In genomic region chr1:46223055-46223454, GRCh38 we compare ENCODE assay signal across 14 cellular contexts. TPM values are rescaled to one million over a fixed set of nuclear protein-coding genes. Genes with fewer than 3 reads are reported as not detected.
DNase-seq lines count a peak whose midpoint lies in the region; ATAC-seq, FAIRE-seq and TF ChIP-seq lines count a peak whose summit lies in the region.
"Not testable (repeated sequence)": the region's sequence is repeated elsewhere in the genome, so short reads cannot be mapped to it uniquely, and the experiment has no call there.
"Had no signal": no experiment of that assay in that cellular context is flagged by ENCODE, and none has a peak within 500 bp of the region (broad histone marks: within the 10 kb centered on the region; RNA-seq: fewer than 3 reads in every experiment).

No MANE protein-coding gene starts in this region.

- not testable (repeated sequence) for H2BK12ac ChIP-seq in neuronal stem cell (ENCODE audit: low read length)

- 12% methylated on average over 11 of the region's 11 CpGs for WGBS in GM12878 (ENCODE audit: insufficient coverage, insufficient replicate concordance, low lambda C conversion rate, missing lambda C conversion rate)
- no CpG with 5 or more reads among the region's 11 CpGs for WGBS in neuronal stem cell (ENCODE audit: extremely low coverage in 2 of 2, insufficient read length in 2 of 2, insufficient replicate concordance in 1 of 2), 2 donors

- H4K20me1 ChIP-seq in OCI-LY1 (ENCODE audit: insufficient read depth, low read length); GM12878 (ENCODE audit: control insufficient read depth, insufficient read depth): not testable (repeated sequence)

- H3K18ac ChIP-seq in neuronal stem cell (ENCODE audit: low read length) = peak overlapping the region; percentile 58

- H3K27ac ChIP-seq in C4-2B = peak overlapping the region; percentile 18; the same call in 1 of the 2 replicates
- not testable (repeated sequence) for H3K27ac ChIP-seq in HEK293 (ENCODE audit: extremely low read depth, low read depth, low read length); OCI-LY1 (ENCODE audit: low read depth, low read length, poor library complexity, severe bottlenecking); GM12878 (ENCODE audit: control insufficient read depth, insufficient read depth); neuronal stem cell (replicated peaks; ENCODE audit: low read length)
- H3K27ac ChIP-seq in RWPE1 = peak overlapping the region; percentile 62
- H3K27ac ChIP-seq in dorsolateral prefrontal cortex = peak overlapping the region; percentile 73 to 100 (median 94)
- peak overlapping the region; percentile 98 for H3K27ac ChIP-seq in temporal lobe (ENCODE audit: low read depth, low read length)

- SMC1A ChIA-PET in GM12878 (lab: Charles Lee; ENCODE audit: uncharacterized antibody, unreplicated experiment) = interaction anchor here (0.8 to 5.9 kb wide), 20 partner anchors 9 to 189 kb away, joined by 3 to 52 read pairs (median 6); partner anchors contain the start of genes LURAP1, P3R3URF, RAD54L and TSPAN1

- CTCF ChIA-PET in HEK293 (lab: Yijun Ruan, JAX) (interaction anchor here (0.6 to 6.2 kb wide), 38 partner anchors 9 to 884 kb away, joined by 3 to 71 read pairs (median 6); partner anchors contain the start of genes LURAP1, NSUN4, P3R3URF and POMGNT1), RWPE1 (lab: Yijun Ruan, JAX) (interaction anchor here (0.6 to 2.0 kb wide), 22 partner anchors 9 to 537 kb away, joined by 3 to 26 read pairs (median 6); partner anchors contain the start of genes GPBP1L1, POMGNT1 and TSPAN1), GM12878 (lab: Yijun Ruan, JAX) (interaction anchor here (0.6 to 9.7 kb wide), 46 partner anchors 8 to 647 kb away, joined by 3 to 123 read pairs (median 5); partner anchors contain the start of genes GPBP1L1, LURAP1, POMGNT1 and RAD54L)

- not testable (repeated sequence) for H4K8ac ChIP-seq in neuronal stem cell (ENCODE audit: low read depth, low read length)

- not testable (repeated sequence) for H3K23ac ChIP-seq in neuronal stem cell (ENCODE audit: low read depth, low read length, poor library complexity)

- not testable (repeated sequence) for FAIRE-seq in GM12878 (lab: Jason Lieb, UNC)

- not testable (repeated sequence) for H2AFZ ChIP-seq in OCI-LY1 (ENCODE audit: low read length); neuronal stem cell (ENCODE audit: low read length)
- H2AFZ ChIP-seq in GM12878 (ENCODE audit: control insufficient read depth, low read depth, low read length) = peak overlapping the region; percentile 58

- not testable (repeated sequence) for H3K4me3 ChIP-seq in HEK293 (ENCODE audit: low read depth, low read length); OCI-LY1 (ENCODE audit: low read depth, low read length, poor library complexity, severe bottlenecking); GM12878; dorsolateral prefrontal cortex; neuronal stem cell (ENCODE audit: low read length in 2 of 2)

- RAD21 ChIA-PET in GM12878 (lab: Charles Lee; ENCODE audit: unreplicated experiment) = interaction anchor here (0.8 to 5.1 kb wide), 17 partner anchors 9 to 647 kb away, joined by 3 to 63 read pairs (median 5); partner anchors contain the start of genes P3R3URF, POMGNT1 and RAD54L

- H3K9me3 ChIP-seq in HEK293 (ENCODE audit: control insufficient read depth, insufficient read depth, low read depth, low read length); OCI-LY1 (ENCODE audit: low read length); GM12878 (replicated peaks; ENCODE audit: control insufficient read depth, insufficient read depth, low read length); neuronal stem cell (replicated peaks in 1 of 2; ENCODE audit: control insufficient read depth in 2 of 2, insufficient read depth in 1 of 2, low read depth in 1 of 2, low read length in 2 of 2): not testable (repeated sequence)

- H2BK15ac ChIP-seq in neuronal stem cell (ENCODE audit: low read length) = peak overlapping the region; percentile 24

- not testable (repeated sequence) for TF ChIP-seq RAD21 in GM12878 (IDR thresholded peaks at IDR 0.05; ENCODE audit: insufficient read depth, low read depth, low read length)

- H4K91ac ChIP-seq in neuronal stem cell (ENCODE audit: low read depth, low read length, poor library complexity) = not testable (repeated sequence)

- H3K14ac ChIP-seq in neuronal stem cell (ENCODE audit: low read length) = not testable (repeated sequence)

- not testable (repeated sequence) for H2BK5ac ChIP-seq in neuronal stem cell (ENCODE audit: low read length)

- not testable (repeated sequence) for H3K36me3 ChIP-seq in HEK293 (ENCODE audit: control insufficient read depth in 2 of 2, insufficient read depth in 1 of 2, low read length in 2 of 2); OCI-LY1 (ENCODE audit: insufficient read depth, low read length); GM12878 (ENCODE audit: control insufficient read depth in 2 of 2, insufficient read depth in 2 of 2, low read length in 1 of 2); neuronal stem cell (replicated peaks in 1 of 2; ENCODE audit: control insufficient read depth in 2 of 2, insufficient read depth in 2 of 2, low read length in 2 of 2)

- not testable (repeated sequence) for H3K9ac ChIP-seq in OCI-LY1 (ENCODE audit: low read length); GM12878 (ENCODE audit: control insufficient read depth, insufficient read depth, low read length); neuronal stem cell (ENCODE audit: low read depth, low read length, poor library complexity)

- peak overlapping the region; percentile 21 for H2AK5ac ChIP-seq in neuronal stem cell (ENCODE audit: low read depth, low read length)

- H3K79me1 ChIP-seq in neuronal stem cell (ENCODE audit: low read depth, low read length) = not testable (repeated sequence)

- TF ChIP-seq POLR2A in GM12878 (IDR thresholded peaks at IDR 0.05; ENCODE audit: low read depth, low read length) = not testable (repeated sequence)

- H3K9me2 ChIP-seq in OCI-LY1 (ENCODE audit: low read depth, low read length) = not testable (repeated sequence)

- peak overlapping the region; percentile 22; the same call in 1 of the 2 replicates for H3K4me2 ChIP-seq in OCI-LY1 (ENCODE audit: low read length)
- not testable (repeated sequence) for H3K4me2 ChIP-seq in GM12878 (ENCODE audit: control insufficient read depth, insufficient read depth); neuronal stem cell (ENCODE audit: insufficient read depth, low read length, poor library complexity, severe bottlenecking)

- not testable (repeated sequence) for H3K27me3 ChIP-seq in OCI-LY1 (ENCODE audit: insufficient read depth, low read length); GM12878 (replicated peaks in 1 of 2; ENCODE audit: control insufficient read depth in 2 of 2, insufficient read depth in 2 of 2, low read length in 1 of 2); dorsolateral prefrontal cortex; neuronal stem cell (ENCODE audit: control insufficient read depth in 3 of 3, insufficient read depth in 3 of 3, low read depth in 1 of 3, low read length in 3 of 3)

- H3K79me2 ChIP-seq in OCI-LY1 (ENCODE audit: insufficient read depth, low read length); GM12878 (ENCODE audit: control insufficient read depth, insufficient read depth, low read length): not testable (repeated sequence)

- not testable (repeated sequence) for BruUV-seq in GM12878 (replicated peaks; lab: Mats Ljungman, UMichigan)

- in situ Hi-C loops in GM12878 (cut with MboI) = not testable (repeated sequence)

- not testable (repeated sequence) for H3K4me1 ChIP-seq in HEK293 (ENCODE audit: control insufficient read depth, insufficient read depth, low read length); OCI-LY1 (ENCODE audit: insufficient read depth, low read length, severe bottlenecking); GM12878 (ENCODE audit: control insufficient read depth, insufficient read depth, low read length)
- peaks cover 26 to 28% of the 10 kb centered on the region in 2 donors for H3K4me1 ChIP-seq in neuronal stem cell (ENCODE audit: control insufficient read depth in 2 of 2, insufficient read depth in 1 of 2, low read depth in 1 of 2, low read length in 2 of 2)

- TF ChIP-seq EP300 in GM12878 (IDR thresholded peaks at IDR 0.05; ENCODE audit: borderline replicate concordance in 1 of 2, control insufficient read depth in 1 of 2, low read depth in 2 of 2, low read length in 2 of 2) = not testable (repeated sequence)

- POLR2A ChIA-PET in HEK293 (lab: Yijun Ruan, JAX) (interaction anchor here (0.5 to 1.3 kb wide), 7 partner anchors 9 to 540 kb away, joined by 3 to 7 read pairs (median 3); partner anchors contain the start of genes PIK3R3 and RAD54L), RWPE1 (lab: Yijun Ruan, JAX; ENCODE audit: low non-redundant PET) (interaction anchor here (1.0 kb wide), 1 partner anchor 28 kb away, joined by 4 read pairs; no protein-coding TSS in a partner anchor), GM12878 (lab: Charles Lee) (interaction anchor here (1.5 kb wide), 1 partner anchor 23 kb away, joined by 9 read pairs; no protein-coding TSS in a partner anchor)

- TF ChIP-seq CTCF in C4-2B (conservative IDR thresholded peaks at IDR 0.05); HEK293 (tag by site-specific recombination; IDR thresholded peaks at IDR 0.05); OCI-LY1 (IDR thresholded peaks at IDR 0.05; ENCODE audit: low read length); RWPE1 (conservative IDR thresholded peaks at IDR 0.05; ENCODE audit: low read depth); GM12878 (IDR thresholded peaks at IDR 0.05 in 2 of 3, conservative IDR thresholded peaks at IDR 0.05 in 1 of 3; ENCODE audit: control insufficient read depth in 2 of 3, extremely low read depth in 1 of 3, insufficient read depth in 1 of 3, low read depth in 3 of 3, low read length in 3 of 3); dorsolateral prefrontal cortex (IDR thresholded peaks at IDR 0.05 in 54 of 56, conservative IDR thresholded peaks at IDR 0.05 in 2 of 56; ENCODE audit: low read depth in 1 of 56, partially characterized antibody in 56 of 56): not testable (repeated sequence)

- peak; percentile 15; the same call in 2 of the 3 replicates for ATAC-seq in GM12878

- H3F3A ChIP-seq in OCI-LY1 (ENCODE audit: insufficient read depth, low read length) = not testable (repeated sequence)

- intact Hi-C loops in GM12878 (cut with micrococcal nuclease; ENCODE audit: unreplicated experiment) = loop anchor here (1.0 kb wide), 2 partner anchors 43 to 186 kb away; no protein-coding TSS in a partner anchor
- intact Hi-C loops in dorsolateral prefrontal cortex (cut with DNase I) = loop anchor here in 1 of 2 donors (1.0 to 5.0 kb wide), 4 partner anchors 43 to 186 kb away; partner anchors contain the start of genes LRRC41 and UQCRH

- not testable (repeated sequence) for DNase-seq in RWPE1 (ENCODE audit: low spot score); GM12878 (ENCODE audit: low read depth, low spot score); dorsolateral prefrontal cortex; neuronal stem cell (ENCODE audit: low spot score)

- H3K4ac ChIP-seq in neuronal stem cell (ENCODE audit: low read length) = not testable (repeated sequence)

- not testable (repeated sequence) for H2BK120ac ChIP-seq in neuronal stem cell (ENCODE audit: low read depth, low read length)

RNA-seq across cellular contexts. Expression of gene LURAP1, which starts 19.9 kb away (rescaled TPM):
- not detected in 2 replicates for total RNA-seq in GM12878 (2013; cell fraction: nucleolus; rRNA removed)
- 0.22 and 0.40 TPM in 2 replicates for total RNA-seq in GM12878 (2014; rRNA removed)
- 0.13 and 0.18 TPM in 2 replicates for total RNA-seq in GM12878 (2014; rRNA removed; fragmentation: Illumina TruSeq; extraction: Trizol)
- 0.24 and 0.41 TPM in 2 replicates for total RNA-seq in GM12878 (2021)
- not detected for polyA plus RNA-seq in GM12878 (2011; ENCODE audit: low read depth)
- polyA plus RNA-seq in GM12878 (2011; rRNA removed) = 0.03 TPM in 1 of 2 replicates, not detected in the other
- 0.05 TPM in 1 of 2 replicates, not detected in the other for polyA plus RNA-seq in GM12878 (2011; cell fraction: cytosol; rRNA removed)
- 0.09 TPM in 1 of 2 replicates, not detected in the other for polyA plus RNA-seq in GM12878 (2011; cell fraction: nucleus; rRNA removed)
- polyA plus RNA-seq in GM12878 (2012) = 0.07 TPM in 1 of 2 replicates, not detected in the other
- 0.06 and 0.24 TPM in 2 replicates for polyA plus RNA-seq in GM12878 (2014; fragmentation: Illumina TruSeq; extraction: Trizol)
- polyA plus RNA-seq in GM12878 (2014; fragmentation: Nextera tagmentation; extraction: Ambion mirVana) = under 1 TPM; 0.03 to 0.05 TPM
- 0.20 and 0.50 TPM in 2 replicates for polyA plus RNA-seq in GM12878 (2014; rRNA removed)
- under 1 TPM; 0.09 to 0.19 TPM for polyA plus RNA-seq in GM12878 (2016; fragmentation: Nextera tagmentation; extraction: Ambion mirVana)
- polyA minus RNA-seq in GM12878 (2011; rRNA and poly(A)+ RNA removed) = not detected in 2 replicates
- not detected in 2 replicates for polyA minus RNA-seq in GM12878 (2011; cell fraction: cytosol; rRNA and poly(A)+ RNA removed)
- not detected in 2 replicates for polyA minus RNA-seq in GM12878 (2011; cell fraction: nucleus; rRNA and poly(A)+ RNA removed)
- 10 to 100 TPM; 15.7 to 34.1 (median 24.1) TPM for total RNA-seq in dorsolateral prefrontal cortex
- polyA plus RNA-seq in neuronal stem cell (2013, experiment 1 of 2) = 2.2 TPM
- polyA plus RNA-seq in neuronal stem cell (2013, experiment 2 of 2) = 2.5 TPM
- total RNA-seq in temporal lobe = 2.2 TPM

RNA-seq across cellular contexts. Expression of gene RAD54L, which starts 24.5 kb away (rescaled TPM):
- 15.3 and 17.4 TPM in 2 replicates for total RNA-seq in GM12878 (2013; cell fraction: nucleolus; rRNA removed)
- total RNA-seq in GM12878 (2014; rRNA removed) (15.8 TPM in 2 replicates), GM12878 (2014; rRNA removed; fragmentation: Illumina TruSeq; extraction: Trizol) (12.4 and 12.9 TPM in 2 replicates), GM12878 (2021) (34.0 and 34.7 TPM in 2 replicates), dorsolateral prefrontal cortex (10 to 100 TPM in 1 of 120 experiments, 1 to 10 TPM in 118, under 1 TPM in 1; 0.89 to 10.5 (median 4.8) TPM), temporal lobe (1.5 TPM)
- 7.4 TPM for polyA plus RNA-seq in GM12878 (2011; ENCODE audit: low read depth)
- polyA plus RNA-seq in GM12878 (2011; rRNA removed) (8.9 and 17.6 TPM in 2 replicates), GM12878 (2014; fragmentation: Illumina TruSeq; extraction: Trizol) (26.5 and 35.5 TPM in 2 replicates), GM12878 (2014; fragmentation: Nextera tagmentation; extraction: Ambion mirVana) (10 to 100 TPM; 15.8 to 26.1 TPM), GM12878 (2014; rRNA removed) (21.1 and 24.5 TPM in 2 replicates), GM12878 (2016; fragmentation: Nextera tagmentation; extraction: Ambion mirVana) (10 to 100 TPM; 51.5 to 54.2 TPM)
- 24.1 and 27.9 TPM in 2 replicates for polyA plus RNA-seq in GM12878 (2011; cell fraction: cytosol; rRNA removed)
- 86.4 and 103 TPM in 2 replicates for polyA plus RNA-seq in GM12878 (2011; cell fraction: nucleus; rRNA removed)
- polyA plus RNA-seq in GM12878 (2012) = 10.6 and 18.3 TPM in 2 replicates
- polyA minus RNA-seq in GM12878 (2011; rRNA and poly(A)+ RNA removed) = 20.2 and 21.9 TPM in 2 replicates
- polyA minus RNA-seq in GM12878 (2011; cell fraction: cytosol; rRNA and poly(A)+ RNA removed) = 11.0 and 11.6 TPM in 2 replicates
- 9.6 and 19.3 TPM in 2 replicates for polyA minus RNA-seq in GM12878 (2011; cell fraction: nucleus; rRNA and poly(A)+ RNA removed)
- polyA plus RNA-seq in neuronal stem cell (2013, experiment 1 of 2) = 16.4 TPM
- 16.6 TPM for polyA plus RNA-seq in neuronal stem cell (2013, experiment 2 of 2)

RNA-seq across cellular contexts. Expression of gene POMGNT1, which starts 24.8 kb away (rescaled TPM):
- 61.8 and 62.1 TPM in 2 replicates for total RNA-seq in GM12878 (2013; cell fraction: nucleolus; rRNA removed)
- total RNA-seq in GM12878 (2014; rRNA removed) (25.5 and 29.0 TPM in 2 replicates), GM12878 (2014; rRNA removed; fragmentation: Illumina TruSeq; extraction: Trizol) (23.4 and 24.7 TPM in 2 replicates), GM12878 (2021) (34.5 and 36.0 TPM in 2 replicates), dorsolateral prefrontal cortex (100 to 1,000 TPM in 32 of 120 experiments, 10 to 100 TPM in 88; 58.7 to 145 (median 92.1) TPM), temporal lobe (29.0 TPM)
- 7.1 TPM for polyA plus RNA-seq in GM12878 (2011; ENCODE audit: low read depth)
- polyA plus RNA-seq in GM12878 (2011; rRNA removed) (21.7 and 30.0 TPM in 2 replicates), GM12878 (2014; fragmentation: Illumina TruSeq; extraction: Trizol) (16.0 and 25.2 TPM in 2 replicates), GM12878 (2014; fragmentation: Nextera tagmentation; extraction: Ambion mirVana) (10 to 100 TPM in 1 of 2 experiments, 1 to 10 TPM in 1; 8.6 to 29.0 TPM), GM12878 (2014; rRNA removed) (30.4 and 32.5 TPM in 2 replicates), GM12878 (2016; fragmentation: Nextera tagmentation; extraction: Ambion mirVana) (10 to 100 TPM; 32.6 to 35.2 TPM)
- polyA plus RNA-seq in GM12878 (2011; cell fraction: cytosol; rRNA removed) = 30.6 and 38.4 TPM in 2 replicates
- 80.7 and 94.3 TPM in 2 replicates for polyA plus RNA-seq in GM12878 (2011; cell fraction: nucleus; rRNA removed)
- 17.8 and 18.0 TPM in 2 replicates for polyA plus RNA-seq in GM12878 (2012)
- 24.7 and 34.4 TPM in 2 replicates for polyA minus RNA-seq in GM12878 (2011; rRNA and poly(A)+ RNA removed)
- polyA minus RNA-seq in GM12878 (2011; cell fraction: cytosol; rRNA and poly(A)+ RNA removed) = 11.0 and 12.3 TPM in 2 replicates
- polyA minus RNA-seq in GM12878 (2011; cell fraction: nucleus; rRNA and poly(A)+ RNA removed) = 20.6 and 26.1 TPM in 2 replicates
- polyA plus RNA-seq in neuronal stem cell (2013, experiment 1 of 2) = 61.7 TPM
- polyA plus RNA-seq in neuronal stem cell (2013, experiment 2 of 2) = 64.1 TPM

RNA-seq across cellular contexts. Expression of gene P3R3URF, which starts 46.8 kb away (rescaled TPM):
- total RNA-seq in GM12878 (2013; cell fraction: nucleolus; rRNA removed) = not detected in 2 replicates
- total RNA-seq in GM12878 (2014; rRNA removed) (not detected in 2 replicates), GM12878 (2014; rRNA removed; fragmentation: Illumina TruSeq; extraction: Trizol) (not detected in 2 replicates), GM12878 (2021) (not detected in 2 replicates), dorsolateral prefrontal cortex (not detected), temporal lobe (not detected)
- polyA plus RNA-seq in GM12878 (2011; ENCODE audit: low read depth) = not detected
- polyA plus RNA-seq in GM12878 (2011; rRNA removed) (not detected in 2 replicates), GM12878 (2014; fragmentation: Illumina TruSeq; extraction: Trizol) (not detected in 2 replicates), GM12878 (2014; fragmentation: Nextera tagmentation; extraction: Ambion mirVana) (not detected), GM12878 (2014; rRNA removed) (not detected in 2 replicates), GM12878 (2016; fragmentation: Nextera tagmentation; extraction: Ambion mirVana) (not detected)
- not detected in 2 replicates for polyA plus RNA-seq in GM12878 (2011; cell fraction: cytosol; rRNA removed)
- not detected in 2 replicates for polyA plus RNA-seq in GM12878 (2011; cell fraction: nucleus; rRNA removed)
- polyA plus RNA-seq in GM12878 (2012) = not detected in 2 replicates
- polyA minus RNA-seq in GM12878 (2011; rRNA and poly(A)+ RNA removed) = not detected in 2 replicates
- polyA minus RNA-seq in GM12878 (2011; cell fraction: cytosol; rRNA and poly(A)+ RNA removed) = not detected in 2 replicates
- not detected in 2 replicates for polyA minus RNA-seq in GM12878 (2011; cell fraction: nucleus; rRNA and poly(A)+ RNA removed)
- polyA plus RNA-seq in neuronal stem cell (2013, experiment 1 of 2) = not detected
- not detected for polyA plus RNA-seq in neuronal stem cell (2013, experiment 2 of 2)
- total RNA-seq: A172; CD4-positive, alpha-beta memory T cell; H1; Right ventricle myocardium inferior; SJCRH30 had no signal
- polyA plus RNA-seq: AG04450; CD4-positive, alpha-beta memory T cell; H1 had no signal

RNA-seq across cellular contexts. Expression of gene TSPAN1, which starts 48.2 kb away (rescaled TPM):
- total RNA-seq in GM12878 (2013; cell fraction: nucleolus; rRNA removed) = not detected in 2 replicates
- total RNA-seq in GM12878 (2014; rRNA removed) (0.23 and 0.27 TPM in 2 replicates), GM12878 (2014; rRNA removed; fragmentation: Illumina TruSeq; extraction: Trizol) (not detected in 2 replicates), GM12878 (2021) (0.18 and 0.61 TPM in 2 replicates), dorsolateral prefrontal cortex (1 to 10 TPM in 113 of 120 experiments, under 1 TPM in 7; 0.32 to 5.8 (median 2.6) TPM), temporal lobe (0.74 TPM)
- not detected for polyA plus RNA-seq in GM12878 (2011; ENCODE audit: low read depth)
- polyA plus RNA-seq in GM12878 (2011; rRNA removed) (0.08 and 0.16 TPM in 2 replicates), GM12878 (2014; fragmentation: Illumina TruSeq; extraction: Trizol) (0.29 TPM in 1 of 2 replicates, not detected in the other), GM12878 (2014; fragmentation: Nextera tagmentation; extraction: Ambion mirVana) (under 1 TPM in 1 of 2 experiments, not detected in 1; 0.24 TPM), GM12878 (2014; rRNA removed) (0.09 TPM in 1 of 2 replicates, not detected in the other), GM12878 (2016; fragmentation: Nextera tagmentation; extraction: Ambion mirVana) (not detected)
- polyA plus RNA-seq in GM12878 (2011; cell fraction: cytosol; rRNA removed) = 0.32 and 0.43 TPM in 2 replicates
- 0.18 and 0.34 TPM in 2 replicates for polyA plus RNA-seq in GM12878 (2011; cell fraction: nucleus; rRNA removed)
- 0.08 and 0.19 TPM in 2 replicates for polyA plus RNA-seq in GM12878 (2012)
- polyA minus RNA-seq in GM12878 (2011; rRNA and poly(A)+ RNA removed) = not detected in 2 replicates
- polyA minus RNA-seq in GM12878 (2011; cell fraction: cytosol; rRNA and poly(A)+ RNA removed) = not detected in 2 replicates
- 0.36 and 0.77 TPM in 2 replicates for polyA minus RNA-seq in GM12878 (2011; cell fraction: nucleus; rRNA and poly(A)+ RNA removed)
- polyA plus RNA-seq in neuronal stem cell (2013, experiment 1 of 2) = not detected
- polyA plus RNA-seq in neuronal stem cell (2013, experiment 2 of 2) = not detected
- total RNA-seq: CD4-positive, alpha-beta memory T cell; H1; SJCRH30 had no signal
- polyA plus RNA-seq: CD4-positive, alpha-beta memory T cell had no signal
